In the genomic region with DNA sequence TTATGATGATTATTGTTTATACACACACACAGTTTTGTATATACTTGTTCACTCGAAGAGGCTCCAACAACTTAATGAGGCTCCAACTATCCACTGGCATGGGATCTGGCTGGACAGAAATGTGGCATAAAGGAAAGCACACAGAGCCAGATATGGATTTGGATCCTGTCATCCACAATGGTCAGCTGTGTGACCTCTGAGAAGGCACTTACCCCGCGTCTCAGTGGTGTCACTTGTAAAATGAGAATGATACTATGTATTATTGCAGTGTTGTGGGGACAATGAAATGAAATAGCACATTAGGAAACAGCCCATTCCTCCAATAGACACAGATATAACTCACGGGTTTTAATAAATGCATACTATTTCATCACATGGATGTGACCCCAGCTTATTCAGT, we compare ENCODE assay signal across 27 cellular contexts. TPM values are rescaled to one million over a fixed set of nuclear protein-coding genes. Genes with fewer than 3 reads are reported as not detected.
DNase-seq lines count a peak whose midpoint lies in the region; ATAC-seq, FAIRE-seq and TF ChIP-seq lines count a peak whose summit lies in the region.
"Had no signal": no experiment of that assay in that cellular context is flagged by ENCODE, and none has a peak within 500 bp of the region (broad histone marks: within the 10 kb centered on the region; RNA-seq: fewer than 3 reads in every experiment).

No MANE protein-coding gene starts in this region.

- H3K4me1 Mint-ChIP-seq in astrocyte (ENCODE audit: low read depth, unreplicated experiment), result peaks cover 21% of the 10 kb centered on the region
- H3K4me1 Mint-ChIP-seq: CD14-positive monocyte; CD8-positive, alpha-beta memory T cell had no signal

- H2AFZ ChIP-seq in astrocyte (ENCODE audit: low read depth, low read length) (no peak overlapping the region), smooth muscle cell (ENCODE audit: low read depth) (no peak overlapping the region)
- H2AFZ ChIP-seq: GM23248 had no signal

- H3K36me3 ChIP-seq in left ventricle myocardium inferior (no peaks in the 10 kb centered on the region), astrocyte (ENCODE audit: insufficient read depth, low read length) (no peaks in the 10 kb centered on the region), psoas muscle (ENCODE audit: insufficient read depth in 1 of 2, low read depth in 1 of 2) (no peaks in the 10 kb centered on the region), smooth muscle cell (ENCODE audit: low read depth) (no peaks in the 10 kb centered on the region)
- H3K36me3 ChIP-seq: BE2C; BLaER1 treated with 17β-estradiol and CSF1 and Interleukin-3, amounts not matched to agents 10 nM and 100 nM had no signal

- peaks cover 74% of the 10 kb centered on the region for H3K4me1 ChIP-seq in left ventricle myocardium inferior
- peaks cover 15% of the 10 kb centered on the region for H3K4me1 ChIP-seq in astrocyte (ENCODE audit: insufficient read depth, low read length)
- peaks cover 64% of the 10 kb centered on the region for H3K4me1 ChIP-seq in psoas muscle
- no peaks in the 10 kb centered on the region for H3K4me1 ChIP-seq in smooth muscle cell (ENCODE audit: low read depth)
- H3K4me1 ChIP-seq: A549 had no signal

- H3K4me2 ChIP-seq in astrocyte (ENCODE audit: low read length) (no peak overlapping the region), smooth muscle cell (no peak overlapping the region)
- H3K4me2 ChIP-seq: A549; BLaER1 treated with 17β-estradiol and CSF1 and Interleukin-3, amounts not matched to agents 10 nM and 100 nM had no signal

- WGBS in psoas muscle, 3 donors, result 30 to 45% (median 30%) methylated on average over 4 of the region's 4 CpGs
- WGBS in smooth muscle cell (ENCODE audit: low lambda C conversion rate), result 91% methylated on average over 4 of the region's 4 CpGs

- peaks cover 5% of the 10 kb centered on the region for H3K36me3 Mint-ChIP-seq in astrocyte (ENCODE audit: low read depth, unreplicated experiment)
- H3K36me3 Mint-ChIP-seq: CD14-positive monocyte; CD8-positive, alpha-beta memory T cell had no signal

- no peaks in the 10 kb centered on the region for H3K27me3 Mint-ChIP-seq in astrocyte (ENCODE audit: low read depth, unreplicated experiment)
- H3K27me3 Mint-ChIP-seq: CD4-positive, alpha-beta T cell; CD8-positive, alpha-beta memory T cell had no signal

- H3K27me3 ChIP-seq in left ventricle myocardium inferior (ENCODE audit: low read depth) (no peaks in the 10 kb centered on the region), astrocyte (ENCODE audit: insufficient read depth, low read length) (no peaks in the 10 kb centered on the region), psoas muscle (ENCODE audit: insufficient read depth in 3 of 3, low read length in 2 of 3) (no peaks in the 10 kb centered on the region), smooth muscle cell (ENCODE audit: low read depth) (no peaks in the 10 kb centered on the region)
- H3K27me3 ChIP-seq: BE2C; BLaER1 treated with 17β-estradiol and CSF1 and Interleukin-3, amounts not matched to agents 10 nM and 100 nM had no signal

- no peaks in the 10 kb centered on the region for H3K9me3 ChIP-seq in left ventricle myocardium inferior (replicated peaks)
- no peaks in the 10 kb centered on the region for H3K9me3 ChIP-seq in astrocyte (ENCODE audit: insufficient read depth, low read depth, low read length)
- no peaks in the 10 kb centered on the region for H3K9me3 ChIP-seq in psoas muscle
- H3K9me3 ChIP-seq in smooth muscle cell (replicated peaks; ENCODE audit: low read depth), result no peaks in the 10 kb centered on the region
- H3K9me3 ChIP-seq: A549; BE2C; BLaER1 treated with 17β-estradiol and CSF1 and Interleukin-3, amounts not matched to agents 10 nM and 100 nM had no signal

- no peaks in the 10 kb centered on the region for H3K9me3 Mint-ChIP-seq in astrocyte (ENCODE audit: unreplicated experiment)
- H3K9me3 Mint-ChIP-seq: CD4-positive, alpha-beta T cell had no signal

- intact Hi-C loops in left ventricle myocardium inferior (cut with micrococcal nuclease), result no loop called here
- intact Hi-C loops in left cardiac atrium (cut with DNase I), result no loop called here
- intact Hi-C loops in psoas muscle (cut with DNase I), result loop anchor here (5.0 kb wide), 1 partner anchor 40 kb away; a partner anchor contains a TSS

- H3K79me2 ChIP-seq in astrocyte (ENCODE audit: insufficient read depth, low read length) (peaks cover 4% of the 10 kb centered on the region), smooth muscle cell (ENCODE audit: low read depth) (peaks cover 73% of the 10 kb centered on the region)

- no peaks in the 10 kb centered on the region for H4K20me1 ChIP-seq in astrocyte (ENCODE audit: insufficient read depth, low read length)
- H4K20me1 ChIP-seq in smooth muscle cell (ENCODE audit: low read depth), result peaks cover 96% of the 10 kb centered on the region
- H4K20me1 ChIP-seq: BLaER1 treated with 17β-estradiol and CSF1 and Interleukin-3, amounts not matched to agents 10 nM and 100 nM had no signal

- no peak overlapping the region for H3K4me3 Mint-ChIP-seq in astrocyte (ENCODE audit: unreplicated experiment)
- H3K4me3 Mint-ChIP-seq: CD14-positive monocyte; CD4-positive, alpha-beta T cell; CD8-positive, alpha-beta memory T cell had no signal

- peak; percentile 26 for FAIRE-seq in astrocyte (lab: Jason Lieb, UNC)
- FAIRE-seq: A549, D721Med, GM12878, GM18507, H1 had no signal

- H3K9ac ChIP-seq in astrocyte (ENCODE audit: low read length), result no peak overlapping the region
- H3K9ac ChIP-seq in smooth muscle cell (ENCODE audit: low read depth), result no peak overlapping the region
- H3K9ac ChIP-seq: BLaER1 treated with 17β-estradiol and CSF1 and Interleukin-3, amounts not matched to agents 10 nM and 100 nM; GM23248 had no signal

- DNase-seq in left ventricle myocardium inferior (no peak), left cardiac atrium (no peak), astrocyte (ENCODE audit: low read depth) (no peak), psoas muscle (no peak), smooth muscle cell (lab: John Stamatoyannopoulos, UW; ENCODE audit: unreplicated experiment) (no peak), NCI-H69 (lab: John Stamatoyannopoulos, UW) (no peak)
- DNase-seq: 8988T; ACHN; AML-193; BE2C; CD4-positive, alpha-beta T cell; CD8-positive, alpha-beta memory T cell; DMS 273 treated with DMSO at 0.1 percent for 48 hours; DMS79; EL; GDM1; GM23248; H7; HCEC 1CT had no signal

- H3K4me3 ChIP-seq in left ventricle myocardium inferior (no peak overlapping the region), astrocyte (ENCODE audit: insufficient read depth, low read depth, low read length) (no peak overlapping the region), psoas muscle (no peak overlapping the region), smooth muscle cell (no peak overlapping the region)
- H3K4me3 ChIP-seq: A549; BLaER1 treated with 17β-estradiol and CSF1 and Interleukin-3, amounts not matched to agents 10 nM and 100 nM; GM12878; GM23248 had no signal

- peak overlapping the region; percentile 82 for H3K27ac ChIP-seq in left ventricle myocardium inferior (replicated peaks)
- no peak overlapping the region for H3K27ac ChIP-seq in astrocyte (ENCODE audit: low read depth, low read length)
- H3K27ac ChIP-seq in psoas muscle, result peak overlapping the region; percentile 75
- peak overlapping the region; percentile 30 for H3K27ac ChIP-seq in smooth muscle cell (ENCODE audit: low read depth)
- H3K27ac ChIP-seq: A549; BLaER1 treated with 17β-estradiol and CSF1 and Interleukin-3, amounts not matched to agents 10 nM and 100 nM; GM23248 had no signal

- TF ChIP-seq CTCF in left ventricle myocardium inferior (IDR thresholded peaks at IDR 0.05; ENCODE audit: borderline replicate concordance) (no peak), astrocyte (IDR thresholded peaks at IDR 0.05; ENCODE audit: insufficient read depth, low read depth, low read length) (no peak), psoas muscle (IDR thresholded peaks at IDR 0.05) (no peak), smooth muscle cell (IDR thresholded peaks at IDR 0.05; ENCODE audit: borderline replicate concordance, insufficient read depth, poor library complexity, severe bottlenecking) (no peak)

- ATAC-seq in left cardiac atrium (no peak), psoas muscle (peak; percentile 8 to 72 (median 55)), GM21528 (IDR thresholded peaks at IDR 0.05; ENCODE audit: low FRiP score, unreplicated experiment) (no peak)
- ATAC-seq: A549, GM12878 had no signal

- H3F3A ChIP-seq in smooth muscle cell (ENCODE audit: low read depth), result peaks cover 10% of the 10 kb centered on the region

- H3K27ac Mint-ChIP-seq in astrocyte (ENCODE audit: unreplicated experiment), result no peak overlapping the region
- H3K27ac Mint-ChIP-seq: CD14-positive monocyte; CD4-positive, alpha-beta T cell; CD8-positive, alpha-beta memory T cell had no signal

RNA-seq across cellular contexts. Expression of a gene that starts 42.2 kb away (rescaled TPM):
- 114 TPM for total RNA-seq in left ventricle myocardium inferior
- total RNA-seq in left cardiac atrium, result 10 to 100 TPM; 30.8 to 60.6 TPM
- 19.8 and 25.2 TPM in 2 replicates for total RNA-seq in astrocyte
- 10 to 100 TPM; 13.2 to 39.3 (median 17.2) TPM for total RNA-seq in psoas muscle
- 10 to 100 TPM in 2 of 3 donors, 1 to 10 TPM in 1; 2.5 to 18.0 (median 13.4) TPM for polyA plus RNA-seq in psoas muscle
- total RNA-seq in smooth muscle cell, result 99.5 and 125 TPM in 2 replicates
- polyA plus RNA-seq in smooth muscle cell, result 118 and 128 TPM in 2 replicates
- total RNA-seq: CD4-positive, alpha-beta T cell; CD8-positive, alpha-beta memory T cell had no signal
- polyA plus RNA-seq: A549; CD14-positive monocyte; CD8-positive, alpha-beta memory T cell had no signal

Comparison
In these comparisons a context has a peak if more than half of its experiments do, and no peak if none do; other contexts are left out.
1. ATAC-seq: peak in psoas muscle (4 of 4); none in left cardiac atrium (0 of 2) and GM21528 (single experiment).
2. intact Hi-C loops: an anchor here in psoas muscle (5.0 kb wide); none called in left ventricle myocardium inferior and left cardiac atrium.